In genomic region chr22:11066458-11067285, GRCh38 we compare ENCODE assay signal across 15 cellular contexts.
DNase-seq lines count a peak whose midpoint lies in the region; ATAC-seq, FAIRE-seq and TF ChIP-seq lines count a peak whose summit lies in the region.
"Had no signal": no experiment of that assay in that cellular context is flagged by ENCODE, and none has a peak within 500 bp of the region (broad histone marks: within the 10 kb centered on the region; RNA-seq: fewer than 3 reads in every experiment).

No MANE protein-coding gene starts in this region.

- H3K56ac ChIP-seq in H1 (replicated peaks; ENCODE audit: insufficient read length, low read depth, low read length): no peak overlapping the region

- BruUV-seq in HepG2 (replicated peaks; lab: Mats Ljungman, UMichigan): no TSS peak

- peak; percentile 65 for ATAC-seq in HepG2
- ATAC-seq in stimulated activated naive CD8-positive, alpha-beta T cell treated with anti-CD3 and anti-CD28 coated beads, Interleukin-15, Interleukin-2, amounts not matched to agents 100 U/mL and 50 U/mL, for 24 hours: peak; percentile 28

- H2BK120ac ChIP-seq in H1 (replicated peaks; ENCODE audit: low read depth, low read length): no peak overlapping the region

- CTCF ChIA-PET in H1 (lab: Charles Lee; ENCODE audit: partially characterized antibody) (interaction anchor here (1.3 kb wide), 1 partner anchor 284 kb away, joined by 9 read pairs; no protein-coding TSS in a partner anchor), HepG2 (lab: Yijun Ruan, JAX; ENCODE audit: low intra/inter-chr PET ratio, low total read pairs) (no interaction called here)

- H3K79me1 ChIP-seq in H1 (ENCODE audit: low read depth, low read length): no peaks in the 10 kb centered on the region

- H4K91ac ChIP-seq in H1 (replicated peaks; ENCODE audit: insufficient read length, low read length): no peak overlapping the region

- no peak overlapping the region for H2BK15ac ChIP-seq in H1 (ENCODE audit: low read length)

- H3K9me3 ChIP-seq in H1 (ENCODE audit: insufficient read depth in 2 of 2, low read depth in 1 of 2, low read length in 1 of 2) (peaks cover 35 to 58% of the 10 kb centered on the region in 2 experiments), HepG2 (ENCODE audit: low read length) (peaks cover 68% of the 10 kb centered on the region)
- H3K9me3 ChIP-seq: SJCRH30, testis had no signal

- no peak overlapping the region for H3K14ac ChIP-seq in H1 (ENCODE audit: insufficient read length)

- H3K79me2 ChIP-seq in H1 (ENCODE audit: control insufficient read depth in 1 of 2, insufficient read depth in 2 of 2, low read length in 2 of 2) (no peaks in the 10 kb centered on the region), HepG2 (ENCODE audit: insufficient read depth, low read length) (no peaks in the 10 kb centered on the region)

- H3K4me3 ChIP-seq in H1 (ENCODE audit: extremely low read depth in 1 of 4, insufficient read depth in 2 of 4, low read depth in 3 of 4, low read length in 4 of 4): 0 out of 8 replicates have a peak overlapping the region, but pooled peaks of 1 of the 4 experiments have one; percentile 4
- H3K4me3 ChIP-seq in HepG2 (replicated peaks in 1 of 3; ENCODE audit: insufficient read depth in 1 of 3, low read depth in 2 of 3, low read length in 3 of 3): no peak overlapping the region
- H3K4me3 ChIP-seq: SJCRH30 had no signal

- no peaks in the 10 kb centered on the region for H4K20me1 ChIP-seq in H1 (replicated peaks in 1 of 2; ENCODE audit: control insufficient read depth in 1 of 2, insufficient read depth in 2 of 2, low read length in 2 of 2)
- H4K20me1 ChIP-seq in HepG2 (ENCODE audit: insufficient read depth, low read length): no peaks in the 10 kb centered on the region

- no peak overlapping the region for H4K8ac ChIP-seq in H1 (ENCODE audit: extremely low read depth, insufficient read depth, low read length)

- no peak overlapping the region for H4K5ac ChIP-seq in H1 (ENCODE audit: insufficient read length, low read depth, low read length)

- DNase-seq in GM20000 (ENCODE audit: low spot score) (peak; percentile 36), H1 (ENCODE audit: low read depth in 1 of 2, low spot score in 2 of 2) (no peak), HepG2 (ENCODE audit: low spot score) (no peak), NCI-H1694 (lab: John Stamatoyannopoulos, UW) (no peak), DMS53 treated with DMSO at 0.1 percent for 48 hours (lab: John Stamatoyannopoulos, UW; ENCODE audit: unreplicated experiment) (no peak), NCI-H510A (lab: John Stamatoyannopoulos, UW) (no peak), NCI-H1092 (lab: John Stamatoyannopoulos, UW) (no peak)
- DNase-seq in stimulated activated naive CD8-positive, alpha-beta T cell treated with anti-CD3 and anti-CD28 coated beads, Interleukin-15, Interleukin-2, amounts not matched to agents 100 U/mL and 50 U/mL, for 24 hours: no peak
- DNase-seq: activated CD8-positive, alpha-beta memory T cell treated with anti-CD3 and anti-CD28 coated beads, Interleukin-2, amount 50 U/mL, for 4 hours; COR-L47; KBM-7; NCI-H2029 treated with DMSO at 0.1 percent for 48 hours; SJCRH30; testis had no signal

- H2BK12ac ChIP-seq in H1 (ENCODE audit: low read depth, low read length): no peak overlapping the region

- H3K18ac ChIP-seq in H1 (ENCODE audit: extremely low read depth, low read length): no peak overlapping the region

- H3K4me2 ChIP-seq in H1 (ENCODE audit: insufficient read depth in 1 of 2, low read depth in 2 of 2, low read length in 2 of 2): no peak overlapping the region
- H3K4me2 ChIP-seq in HepG2 (ENCODE audit: low read depth, low read length): no peak overlapping the region

- no peak overlapping the region for H2AK5ac ChIP-seq in H1 (ENCODE audit: low read depth, low read length)

- TF ChIP-seq POLR2A in H1 (IDR thresholded peaks at IDR 0.05; ENCODE audit: control extremely low read depth in 1 of 2, low read depth in 2 of 2, low read length in 2 of 2) (no peak), HepG2 (IDR thresholded peaks at IDR 0.05; ENCODE audit: insufficient read depth in 1 of 2, low read depth in 2 of 2, low read length in 2 of 2) (no peak)

- no peaks in the 10 kb centered on the region for H3K4me1 ChIP-seq in H1 (replicated peaks in 1 of 4; ENCODE audit: control insufficient read depth in 3 of 4, insufficient read depth in 4 of 4, low read length in 3 of 4)
- no peaks in the 10 kb centered on the region for H3K4me1 ChIP-seq in HepG2 (ENCODE audit: insufficient read depth, low read length)
- H3K4me1 ChIP-seq: SJCRH30, testis had no signal

- H2BK5ac ChIP-seq in H1 (ENCODE audit: low read depth, low read length): no peak overlapping the region

- no peak overlapping the region for H3K4ac ChIP-seq in H1 (replicated peaks; ENCODE audit: insufficient read length, low read depth, low read length)

- no peak overlapping the region for H2AFZ ChIP-seq in H1 (ENCODE audit: low read length)
- no peak overlapping the region for H2AFZ ChIP-seq in HepG2 (ENCODE audit: low read length)

- peaks cover 8% of the 10 kb centered on the region; the same call in 1 of the 2 replicates for H3K23me2 ChIP-seq in H1 (ENCODE audit: low read depth, low read length)

- H3K9ac ChIP-seq in H1 (replicated peaks in 1 of 4; ENCODE audit: extremely low read depth in 1 of 4, low read depth in 3 of 4, low read length in 3 of 4) (no peak overlapping the region), HepG2 (ENCODE audit: insufficient read depth, low read depth, low read length) (no peak overlapping the region)

- no peak for TF ChIP-seq RAD21 in H1 (IDR thresholded peaks at IDR 0.05 in 1 of 2, conservative IDR thresholded peaks at IDR 0.05 in 1 of 2; ENCODE audit: low read depth in 2 of 2, low read length in 2 of 2)
- TF ChIP-seq RAD21 in HepG2 (CRISPR knock-in tag; IDR thresholded peaks at IDR 0.05): no peak

- WGBS in H1 (ENCODE audit: extremely low coverage in 1 of 2, insufficient coverage in 1 of 2, insufficient read length in 1 of 2, insufficient replicate concordance in 2 of 2, low coverage in 1 of 2, low lambda C conversion rate in 2 of 2, missing lambda C conversion rate in 1 of 2), 2 experiments: 86% methylated on average over 29 of the region's 29 CpGs; no CpG with 5 or more reads in 1 of the 2 experiments
- 42% methylated on average over 29 of the region's 29 CpGs for WGBS in HepG2 (ENCODE audit: low lambda C conversion rate)

- in situ Hi-C loops in HepG2 (cut with HindIII; ENCODE audit: extremely low pct_ligation_motif_present, low pct_unique_long_range_greater_than_20kb): no loop called here

- TF ChIP-seq CTCF in GM20000 (IDR thresholded peaks at IDR 0.05; ENCODE audit: extremely low read depth, missing control alignments) (no peak), H1 (IDR thresholded peaks at IDR 0.05; ENCODE audit: control extremely low read depth in 1 of 3, insufficient read depth in 1 of 3, low read depth in 1 of 3, low read length in 3 of 3) (no peak), HepG2 (CRISPR knock-in tag; IDR thresholded peaks at IDR 0.05) (no peak)

- H3K27me3 ChIP-seq in H1 (replicated peaks in 1 of 4; ENCODE audit: control insufficient read depth in 3 of 4, extremely low read depth in 1 of 4, insufficient read depth in 3 of 4, low read length in 3 of 4) (no peaks in the 10 kb centered on the region; a peak in 1 of 7 replicates), HepG2 (ENCODE audit: control insufficient read depth in 1 of 2, insufficient read depth in 2 of 2, low read length in 2 of 2) (no peaks in the 10 kb centered on the region)
- H3K27me3 ChIP-seq: SJCRH30, testis had no signal

- intact Hi-C loops in HepG2 (cut with micrococcal nuclease; ENCODE audit: unreplicated experiment): no loop called here

- no peak overlapping the region for H3K23ac ChIP-seq in H1 (ENCODE audit: insufficient read length)

- no peak overlapping the region for H2BK20ac ChIP-seq in H1 (ENCODE audit: low read length)

- H3K36me3 ChIP-seq in H1 (ENCODE audit: control insufficient read depth in 2 of 4, insufficient read depth in 4 of 4, low read length in 3 of 4) (no peaks in the 10 kb centered on the region; a peak in 1 of 8 replicates), HepG2 (replicated peaks in 1 of 2; ENCODE audit: control insufficient read depth in 1 of 2, insufficient read depth in 2 of 2, low read length in 2 of 2) (no peaks in the 10 kb centered on the region)
- H3K36me3 ChIP-seq: SJCRH30 had no signal

- TF ChIP-seq EP300 in H1 (IDR thresholded peaks at IDR 0.05; ENCODE audit: borderline replicate concordance in 1 of 2, low read depth in 2 of 2, low read length in 2 of 2) (no peak), HepG2 (IDR thresholded peaks at IDR 0.05; ENCODE audit: low read depth in 2 of 2, low read length in 2 of 2) (no peak), HepG2 (CRISPR knock-in tag; IDR thresholded peaks at IDR 0.05; ENCODE audit: borderline replicate concordance) (no peak)

- no peak overlapping the region for H3K27ac ChIP-seq in H1 (ENCODE audit: low read depth, low read length)
- H3K27ac ChIP-seq in HepG2 (ENCODE audit: extremely low read length, insufficient read depth, low read length): no peak overlapping the region
- H3K27ac ChIP-seq: SJCRH30, testis had no signal

- no peak for FAIRE-seq in H1 (lab: Jason Lieb, UNC)
- no peak for FAIRE-seq in HepG2 (lab: Jason Lieb, UNC)
- FAIRE-seq: keratinocyte had no signal

- POLR2A ChIA-PET in H1 (lab: Charles Lee; ENCODE audit: partially characterized antibody) (interaction anchor here (1.4 kb wide), 1 partner anchor 284 kb away, joined by 3 read pairs; no protein-coding TSS in a partner anchor), HepG2 (lab: Yijun Ruan, JAX) (no interaction called here)

TF ChIP-seq in H1, 55 proteins besides CTCF, POLR2A, EP300 and RAD21 (continues in another document):
- TF ChIP-seq CBX5 (IDR thresholded peaks at IDR 0.05; ENCODE audit: low read depth, low read length): peak; percentile 18; the same call in 1 of the 2 replicates
- TF ChIP-seq ATF3 (IDR thresholded peaks at IDR 0.05; ENCODE audit: insufficient read depth, low read depth, low read length): no peak
- no peak for TF ChIP-seq CBX8 (IDR thresholded peaks at IDR 0.05; ENCODE audit: borderline replicate concordance, low read depth, low read length)
- TF ChIP-seq CHD1 (IDR thresholded peaks at IDR 0.05; ENCODE audit: low read depth, low read length): no peak

TF ChIP-seq in HepG2, 621 proteins besides CTCF, POLR2A, EP300 and RAD21 (continues in another document):
- 0 out of 2 replicates have a peak, but pooled peaks have one; percentile 13 for TF ChIP-seq GABPA (IDR thresholded peaks at IDR 0.05; ENCODE audit: low read depth, low read length)
- no peak for TF ChIP-seq GABPA (CRISPR knock-in tag; IDR thresholded peaks at IDR 0.05; ENCODE audit: low read depth)
